Comparison of ENCODE assay signal across 3 cellular contexts in genomic region chr7:71871446-71871845, GRCh38.
TF ChIP-seq lines count a peak whose summit lies in the region.

No MANE protein-coding gene starts in this region.

TF ChIP-seq in SK-N-SH, 30 proteins besides CTCF, POLR2A, EP300 and RAD21 (continued from another document):
- TF ChIP-seq TCF12 (IDR thresholded peaks at IDR 0.05) (no peak), FOXJ3 (CRISPR knock-in tag; IDR thresholded peaks at IDR 0.05) (no peak), CHD2 (IDR thresholded peaks at IDR 0.05; ENCODE audit: low read length, partially characterized antibody) (no peak), REST (IDR thresholded peaks at IDR 0.05; ENCODE audit: low read depth, low read length) (no peak), FOXM1 (IDR thresholded peaks at IDR 0.05; ENCODE audit: low read depth) (no peak), ZBTB33 (IDR thresholded peaks at IDR 0.05; ENCODE audit: borderline replicate concordance, low read depth) (no peak), EZH2phosphoT487 (IDR thresholded peaks at IDR 0.05; ENCODE audit: borderline replicate concordance, low read depth) (no peak), MXI1 (IDR thresholded peaks at IDR 0.05; ENCODE audit: low read depth, low read length) (no peak), MAX (IDR thresholded peaks at IDR 0.05; ENCODE audit: low read depth) (no peak), YY1 (IDR thresholded peaks at IDR 0.05; ENCODE audit: low read depth) (no peak), USF1 (IDR thresholded peaks at IDR 0.05; ENCODE audit: borderline replicate concordance, low read depth) (no peak), TAF1 (IDR thresholded peaks at IDR 0.05; ENCODE audit: borderline replicate concordance, low read depth, low read length) (no peak), NRF1 (IDR thresholded peaks at IDR 0.05; ENCODE audit: low read depth, low read length) (no peak)

TF ChIP-seq in SK-N-SH treated with all-trans-retinoic acid at 6 μM for 48 hours, 23 proteins besides CTCF, POLR2A, EP300 and RAD21 (continued from another document):
- TF ChIP-seq ZNF565 (CRISPR knock-in tag; conservative IDR thresholded peaks at IDR 0.05; ENCODE audit: low read depth), result no peak
- no peak for TF ChIP-seq POU6F1 (CRISPR knock-in tag; IDR thresholded peaks at IDR 0.05; ENCODE audit: borderline replicate concordance, low read depth)
- no peak for TF ChIP-seq PPARA (CRISPR knock-in tag; IDR thresholded peaks at IDR 0.05; ENCODE audit: borderline replicate concordance)
- no peak for TF ChIP-seq CREB5 (CRISPR knock-in tag; IDR thresholded peaks at IDR 0.05; ENCODE audit: low read depth)
- TF ChIP-seq ISL1 (CRISPR knock-in tag; IDR thresholded peaks at IDR 0.05), result no peak
- TF ChIP-seq OSR1 (CRISPR knock-in tag; IDR thresholded peaks at IDR 0.05), result no peak
- no peak for TF ChIP-seq CSDC2 (CRISPR knock-in tag; IDR thresholded peaks at IDR 0.05)
- no peak for TF ChIP-seq ZNF70 (CRISPR knock-in tag; IDR thresholded peaks at IDR 0.05)
- TF ChIP-seq PATZ1 (CRISPR knock-in tag; IDR thresholded peaks at IDR 0.05; ENCODE audit: borderline replicate concordance), result no peak
- no peak for TF ChIP-seq TOX (CRISPR knock-in tag; IDR thresholded peaks at IDR 0.05; ENCODE audit: borderline replicate concordance)
- no peak for TF ChIP-seq TSHZ2 (CRISPR knock-in tag; IDR thresholded peaks at IDR 0.05)

TF ChIP-seq in K562, 482 proteins besides CTCF, POLR2A, EP300 and RAD21 (continued from another document):
- TF ChIP-seq MTA2 (IDR thresholded peaks at IDR 0.05; ENCODE audit: low read depth), result no peak
